8 cellular contexts compared by ENCODE assay signal in the genomic region with DNA sequence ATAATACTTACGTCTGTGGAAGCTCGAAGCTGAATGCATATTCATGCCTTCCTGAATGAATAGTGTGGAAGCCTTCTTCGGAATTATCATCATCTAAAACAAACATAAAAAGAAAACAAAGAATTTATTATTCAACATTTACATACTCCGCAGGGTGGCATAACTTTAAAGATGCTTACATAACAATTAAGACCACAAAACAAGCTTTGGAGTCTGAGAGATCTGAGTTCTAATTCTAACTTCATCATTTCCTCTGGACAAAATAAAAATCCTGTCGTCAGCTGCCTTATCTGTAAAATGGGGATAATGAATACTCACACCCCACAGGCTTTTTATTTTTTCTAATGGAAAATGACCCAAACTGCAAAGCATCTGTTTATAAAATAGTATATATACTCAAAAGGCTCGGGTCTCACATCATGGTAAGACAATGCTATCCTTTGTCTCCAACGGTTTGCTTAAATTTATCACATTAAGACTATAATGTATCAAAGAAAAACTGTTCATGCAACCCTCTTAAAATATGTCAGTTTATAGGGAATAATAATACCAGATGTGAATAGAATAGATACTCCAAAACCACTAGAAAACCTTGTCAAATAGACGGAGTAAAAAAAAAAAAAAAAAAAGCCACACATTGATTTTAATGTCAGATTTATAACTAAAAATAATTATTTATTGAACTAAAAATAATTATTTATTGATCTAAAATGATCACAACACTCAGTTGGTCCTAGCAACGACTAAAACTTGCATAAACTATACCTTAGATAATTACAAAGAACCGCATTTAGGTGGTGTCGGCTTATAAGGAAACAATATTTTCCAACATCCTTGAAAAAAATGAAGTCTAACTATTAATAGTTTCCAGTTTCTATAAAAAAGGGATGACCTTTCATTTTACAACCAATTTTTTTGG. TPM values are rescaled to one million over a fixed set of nuclear protein-coding genes. Genes with fewer than 3 reads are reported as not detected.
DNase-seq lines count a peak whose midpoint lies in the region; ATAC-seq and TF ChIP-seq lines count a peak whose summit lies in the region.

No MANE protein-coding gene starts in this region.

- H3K4me3 ChIP-seq in SJCRH30 = peak overlapping the region; percentile 81
- peak overlapping the region; percentile 82 for H3K4me3 ChIP-seq in fibroblast of mammary gland (ENCODE audit: control insufficient read depth, low read depth, low read length)
- peak overlapping the region; percentile 90 for H3K4me3 ChIP-seq in skeletal muscle cell (ENCODE audit: low read depth, low read length)

- ATAC-seq in GM19395 (IDR thresholded peaks at IDR 0.05; ENCODE audit: unreplicated experiment) = no peak

- TF ChIP-seq CTCF in fibroblast of mammary gland (conservative IDR thresholded peaks at IDR 0.05; ENCODE audit: control insufficient read depth, insufficient read depth, low read depth, low read length) = no peak

- H3K27ac ChIP-seq in SJCRH30 = peak overlapping the region; percentile 98

- H3K36me3 ChIP-seq in SJCRH30 = peaks cover 40% of the 10 kb centered on the region

- peaks cover 7% of the 10 kb centered on the region for H3K4me1 ChIP-seq in SJCRH30

- H3K27me3 ChIP-seq in SJCRH30 = no peaks in the 10 kb centered on the region

- DNase-seq in NCI-H2029 treated with DMSO at 0.1 percent for 48 hours (lab: John Stamatoyannopoulos, UW) (peak; percentile 36), NCI-H2029 (lab: John Stamatoyannopoulos, UW) (no peak), SJCRH30 (peak in 1 of 2 experiments; percentile 32), fibroblast of mammary gland (ENCODE audit: low read depth) (no peak), skeletal muscle cell (ENCODE audit: low read depth) (no peak), UCSD-AML1 (lab: John Stamatoyannopoulos, UW; ENCODE audit: unreplicated experiment) (no peak), AG08396 (ENCODE audit: low spot score) (no peak)

- H3K9me3 ChIP-seq in SJCRH30 (replicated peaks) = no peaks in the 10 kb centered on the region

RNA-seq across cellular contexts. Expression of gene ARRDC3, which starts 4.2 kb away (rescaled TPM):
- 27.6 and 33.4 TPM in 2 replicates for total RNA-seq in SJCRH30 (2014; rRNA removed; shearing (Covaris generic))
